ENCODE assay signal across 15 cellular contexts in genomic region chr1:226754797-226755533, GRCh38. TPM values are rescaled to one million over a fixed set of nuclear protein-coding genes. Genes with fewer than 3 reads are reported as not detected.
DNase-seq lines count a peak whose midpoint lies in the region; ATAC-seq and TF ChIP-seq lines count a peak whose summit lies in the region.
"Had no signal": no experiment of that assay in that cellular context is flagged by ENCODE, and none has a peak within 500 bp of the region (broad histone marks: within the 10 kb centered on the region; RNA-seq: fewer than 3 reads in every experiment).

No MANE protein-coding gene starts in this region.

- H3K27me3 ChIP-seq in Loucy (ENCODE audit: insufficient read depth, low read length, poor library complexity, severe bottlenecking) = no peaks in the 10 kb centered on the region

- TF ChIP-seq CTCF in Loucy (conservative IDR thresholded peaks at IDR 0.05; ENCODE audit: low read length) = no peak

- H3K27ac Mint-ChIP-seq in activated naive CD4-positive, alpha-beta T cell treated with anti-CD3 and anti-CD28 coated beads, Interleukin-2, amount 10 ng/mL, durations not matched to agents 7 days and 5 days = peak overlapping the region; percentile 39
- peak overlapping the region; percentile 44 to 55 for H3K27ac Mint-ChIP-seq in activated naive CD4-positive, alpha-beta T cell treated with anti-CD3 and anti-CD28 coated beads, Interleukin-2, amount 50 U/mL, for 72 hours
- H3K27ac Mint-ChIP-seq in stimulated activated naive CD8-positive, alpha-beta T cell treated with anti-CD3 and anti-CD28 coated beads, Interleukin-15, amount 100 ng/mL, for 72 hours = peak overlapping the region; percentile 93 to 95

- H3K27me3 Mint-ChIP-seq in activated naive CD4-positive, alpha-beta T cell treated with anti-CD3 and anti-CD28 coated beads, Interleukin-2, amount 10 ng/mL, durations not matched to agents 7 days and 5 days = peaks cover 13% of the 10 kb centered on the region
- no peaks in the 10 kb centered on the region for H3K27me3 Mint-ChIP-seq in stimulated activated naive CD8-positive, alpha-beta T cell treated with anti-CD3 and anti-CD28 coated beads, Interleukin-15, amount 100 ng/mL, for 72 hours

- H3K79me2 ChIP-seq in Loucy (ENCODE audit: insufficient read depth, low read length) = no peaks in the 10 kb centered on the region

- no peaks in the 10 kb centered on the region for H4K20me1 ChIP-seq in Loucy (ENCODE audit: insufficient read depth, low read length, poor library complexity, severe bottlenecking)

- no peak overlapping the region for H3K9ac ChIP-seq in Loucy (ENCODE audit: low read depth, low read length, poor library complexity, severe bottlenecking)
- H3K9ac ChIP-seq: KMS-11 had no signal

- DNase-seq in activated naive CD4-positive, alpha-beta T cell treated with anti-CD3 and anti-CD28 coated beads, Interleukin-2, amount 10 ng/mL, durations not matched to agents 7 days and 5 days = no peak
- DNase-seq in activated naive CD4-positive, alpha-beta T cell treated with anti-CD3 and anti-CD28 coated beads, Interleukin-2, amount 50 U/mL, for 16 hours = no peak
- DNase-seq in activated naive CD4-positive, alpha-beta T cell treated with anti-CD3 and anti-CD28 coated beads, Interleukin-2, amount 50 U/mL, for 72 hours (ENCODE audit: low spot score in 2 of 2) = no peak
- no peak for DNase-seq in stimulated activated naive CD8-positive, alpha-beta T cell treated with anti-CD3 and anti-CD28 coated beads, Interleukin-15, amount 100 ng/mL, for 72 hours
- DNase-seq: AML-193, DND-41, GDM1, NCI-H1105 treated with DMSO at 0.1 percent for 48 hours, NCI-H187, NCI-H446, PC-3 had no signal

- H3K9me3 ChIP-seq in Loucy (ENCODE audit: insufficient read depth, low read depth, low read length) = no peaks in the 10 kb centered on the region

- peak overlapping the region; percentile 71; the same call in 1 of the 2 replicates for H2AFZ ChIP-seq in Loucy (ENCODE audit: low read length)

- peaks cover 20% of the 10 kb centered on the region for H3K4me1 ChIP-seq in Loucy (ENCODE audit: insufficient read depth, low read length, poor library complexity, severe bottlenecking)

- no peaks in the 10 kb centered on the region for H3K9me3 Mint-ChIP-seq in activated naive CD4-positive, alpha-beta T cell treated with anti-CD3 and anti-CD28 coated beads, Interleukin-2, amount 10 ng/mL, durations not matched to agents 7 days and 5 days
- no peaks in the 10 kb centered on the region for H3K9me3 Mint-ChIP-seq in activated naive CD4-positive, alpha-beta T cell treated with anti-CD3 and anti-CD28 coated beads, Interleukin-2, amount 50 U/mL, for 72 hours
- H3K9me3 Mint-ChIP-seq in stimulated activated naive CD8-positive, alpha-beta T cell treated with anti-CD3 and anti-CD28 coated beads, Interleukin-15, amount 100 ng/mL, for 72 hours = no peaks in the 10 kb centered on the region

- H3K4me1 Mint-ChIP-seq in activated naive CD4-positive, alpha-beta T cell treated with anti-CD3 and anti-CD28 coated beads, Interleukin-2, amount 10 ng/mL, durations not matched to agents 7 days and 5 days = peaks cover 21% of the 10 kb centered on the region
- peaks cover 36% of the 10 kb centered on the region for H3K4me1 Mint-ChIP-seq in stimulated activated naive CD8-positive, alpha-beta T cell treated with anti-CD3 and anti-CD28 coated beads, Interleukin-15, amount 100 ng/mL, for 72 hours

- H3K9me2 ChIP-seq in Loucy (replicated peaks; ENCODE audit: low read depth, low read length) = no peaks in the 10 kb centered on the region

- no peaks in the 10 kb centered on the region for H3F3A ChIP-seq in Loucy (ENCODE audit: low read depth)

- CTCF ChIA-PET in activated naive CD4-positive, alpha-beta T cell treated with anti-CD3 and anti-CD28 coated beads, Interleukin-2, amount 10 ng/mL, durations not matched to agents 7 days and 5 days (lab: Charles Lee) = no interaction called here

- no peak overlapping the region for H3K4me3 Mint-ChIP-seq in activated naive CD4-positive, alpha-beta T cell treated with anti-CD3 and anti-CD28 coated beads, Interleukin-2, amount 10 ng/mL, durations not matched to agents 7 days and 5 days
- H3K4me3 Mint-ChIP-seq in stimulated activated naive CD8-positive, alpha-beta T cell treated with anti-CD3 and anti-CD28 coated beads, Interleukin-15, amount 100 ng/mL, for 72 hours = peak overlapping the region in 1 of 2 donors; percentile 6

- peak; percentile 22 to 56 for ATAC-seq in activated naive CD4-positive, alpha-beta T cell treated with anti-CD3 and anti-CD28 coated beads, Interleukin-2, amount 50 U/mL, for 72 hours
- ATAC-seq in stimulated activated naive CD8-positive, alpha-beta T cell treated with anti-CD3 and anti-CD28 coated beads, Interleukin-15, amount 100 ng/mL, for 72 hours = no peak
- ATAC-seq in GM21423 (IDR thresholded peaks at IDR 0.05; ENCODE audit: unreplicated experiment) (no peak), GM21529 (IDR thresholded peaks at IDR 0.05; ENCODE audit: unreplicated experiment) (no peak)
- ATAC-seq: PC-3 had no signal

- H3K4me2 ChIP-seq in Loucy (ENCODE audit: low read depth, low read length, poor library complexity, severe bottlenecking) = no peak overlapping the region
- H3K4me2 ChIP-seq: KMS-11 had no signal

- no peaks in the 10 kb centered on the region for H3K36me3 Mint-ChIP-seq in activated naive CD4-positive, alpha-beta T cell treated with anti-CD3 and anti-CD28 coated beads, Interleukin-2, amount 10 ng/mL, durations not matched to agents 7 days and 5 days
- H3K36me3 Mint-ChIP-seq in activated naive CD4-positive, alpha-beta T cell treated with anti-CD3 and anti-CD28 coated beads, Interleukin-2, amount 50 U/mL, for 72 hours = no peaks in the 10 kb centered on the region

- H3K36me3 ChIP-seq in Loucy (ENCODE audit: insufficient read depth, low read length) = no peaks in the 10 kb centered on the region

- H3K4me3 ChIP-seq in Loucy (ENCODE audit: low read length, poor library complexity, severe bottlenecking) = no peak overlapping the region

RNA-seq across cellular contexts. Expression of gene ITPKB, which starts 15.9 kb away (rescaled TPM):
- total RNA-seq in activated naive CD4-positive, alpha-beta T cell treated with anti-CD3 and anti-CD28 coated beads, Interleukin-2, amount 50 U/mL, for 72 hours = 10 to 100 TPM; 37.5 to 51.3 TPM

Comparison
In these comparisons a context has a peak if more than half of its experiments do, and no peak if none do; other contexts are left out.
1. H3K27ac Mint-ChIP-seq: peak in every context shown above with its lines; median percentile 94 in stimulated activated naive CD8-positive, alpha-beta T cell treated with anti-CD3 and anti-CD28 coated beads, Interleukin-15, amount 100 ng/mL, for 72 hours; 50 in activated naive CD4-positive, alpha-beta T cell treated with anti-CD3 and anti-CD28 coated beads, Interleukin-2, amount 50 U/mL, for 72 hours; 39 in activated naive CD4-positive, alpha-beta T cell treated with anti-CD3 and anti-CD28 coated beads, Interleukin-2, amount 10 ng/mL, durations not matched to agents 7 days and 5 days.
2. ATAC-seq: peak in activated naive CD4-positive, alpha-beta T cell treated with anti-CD3 and anti-CD28 coated beads, Interleukin-2, amount 50 U/mL, for 72 hours (2 of 2); none in stimulated activated naive CD8-positive, alpha-beta T cell treated with anti-CD3 and anti-CD28 coated beads, Interleukin-15, amount 100 ng/mL, for 72 hours (single experiment), GM21423 (single experiment) and GM21529 (single experiment).